ENCODE assay signal across 13 cellular contexts in the genomic region with DNA sequence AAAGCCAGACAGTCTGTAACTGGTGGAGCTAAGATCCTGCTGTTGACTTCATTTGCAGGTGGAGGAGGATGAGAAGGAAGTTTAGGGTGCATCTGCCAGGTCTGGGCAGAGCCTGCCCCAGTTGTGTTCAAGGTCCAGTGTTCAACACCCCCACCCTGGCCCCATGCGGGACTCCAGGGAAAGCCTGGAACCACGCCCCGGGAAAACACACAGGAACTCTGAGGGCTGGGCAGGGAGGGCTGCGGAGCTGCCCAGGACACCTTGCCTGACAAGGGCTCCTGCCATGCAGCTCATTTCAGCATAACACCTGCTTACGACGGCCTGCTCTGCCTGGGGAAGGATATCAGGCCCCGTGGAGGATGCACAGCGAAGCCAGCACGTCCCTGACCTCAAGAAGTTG.
DNase-seq lines count a peak whose midpoint lies in the region; ATAC-seq and TF ChIP-seq lines count a peak whose summit lies in the region.
"Had no signal": no experiment of that assay in that cellular context is flagged by ENCODE, and none has a peak within 500 bp of the region (broad histone marks: within the 10 kb centered on the region; RNA-seq: fewer than 3 reads in every experiment).

No MANE protein-coding gene starts in this region.

- H3K4me1 ChIP-seq in heart left ventricle: peaks cover 0 to 15% (median 13%) of the 10 kb centered on the region in 12 donors
- H3K4me1 ChIP-seq in neutrophil (ENCODE audit: control insufficient read depth in 1 of 2, insufficient read depth in 1 of 2, low read depth in 1 of 2, low read length in 1 of 2): peaks cover 37 to 60% of the 10 kb centered on the region in 2 experiments

- H3K4me3 ChIP-seq in heart left ventricle: peak overlapping the region in 10 of 12 donors; percentile 20 to 46 (median 36)
- H3K4me3 ChIP-seq in fibroblast of pulmonary artery (replicated peaks; ENCODE audit: low read depth, low read length): peak overlapping the region; percentile 22
- peak overlapping the region in 1 of 2 experiments; percentile 49 for H3K4me3 ChIP-seq in neutrophil (ENCODE audit: low read depth in 1 of 2, low read length in 1 of 2)
- H3K4me3 ChIP-seq: ovary had no signal

- intact Hi-C loops in heart left ventricle (cut with DNase I) (loop anchor here in 5 of 10 donors (1.0 to 10.0 kb wide), 3 partner anchors 273 to 300 kb away; partner anchors contain the start of gene FAM43A (in 5 of the 5)), left ventricle myocardium superior (cut with micrococcal nuclease) (no loop called here)

- no peaks in the 10 kb centered on the region for H3K27me3 ChIP-seq in heart left ventricle
- H3K27me3 ChIP-seq in neutrophil: no peaks in the 10 kb centered on the region
- H3K27me3 ChIP-seq: foreskin keratinocyte, ovary had no signal

- H3K27ac ChIP-seq in heart left ventricle: peak overlapping the region in 3 of 12 donors; percentile 13 to 55 (median 49)
- H3K27ac ChIP-seq in neutrophil: peak overlapping the region; percentile 81
- H3K27ac ChIP-seq: foreskin keratinocyte, ovary had no signal

- ATAC-seq in heart left ventricle: peak in 1 of 4 donors; percentile 40
- ATAC-seq in left ventricle myocardium superior: no peak
- no peak for ATAC-seq in GM18909 (IDR thresholded peaks at IDR 0.05; ENCODE audit: poor library complexity, unreplicated experiment)
- ATAC-seq in GM21529 (IDR thresholded peaks at IDR 0.05; ENCODE audit: unreplicated experiment): no peak

- H3K36me3 ChIP-seq in heart left ventricle (no peaks in the 10 kb centered on the region), neutrophil (no peaks in the 10 kb centered on the region)
- H3K36me3 ChIP-seq: ovary had no signal

- TF ChIP-seq CTCF in heart left ventricle (IDR thresholded peaks at IDR 0.05) (no peak), fibroblast of pulmonary artery (IDR thresholded peaks at IDR 0.05; ENCODE audit: low read length, missing control alignments) (no peak), neutrophil (IDR thresholded peaks at IDR 0.05) (no peak)

- no peak for TF ChIP-seq POLR2A in heart left ventricle (IDR thresholded peaks at IDR 0.05)

- DNase-seq in heart left ventricle: no peak
- no peak for DNase-seq in left ventricle myocardium superior
- no peak for DNase-seq in fibroblast of pulmonary artery (ENCODE audit: low read depth)
- DNase-seq in ureter (ENCODE audit: low spot score): peak; percentile 40
- DNase-seq in cerebellar cortex (ENCODE audit: low spot score): no peak
- DNase-seq: activated CD4-positive, alpha-beta T cell treated with anti-CD3 and anti-CD28 coated beads, Interleukin-2, amount 50 U/mL, for 48 hours; activated naive CD4-positive, alpha-beta T cell treated with anti-CD3 and anti-CD28 coated beads, Interleukin-2, amount 50 U/mL, for 16 hours; DND-41 had no signal

- H3K9me3 ChIP-seq in heart left ventricle (peaks cover 0 to 11% (median 0%) of the 10 kb centered on the region in 12 donors), neutrophil (no peaks in the 10 kb centered on the region)
- H3K9me3 ChIP-seq: ovary had no signal

- WGBS in heart left ventricle, 4 donors: 42 to 63% (median 55%) methylated on average over 5 to 9 of the region's 9 CpGs; no CpG with 5 or more reads in 1 of the 4 donors
